In genomic region chr5:132830436-132831094, GRCh38 we compare ENCODE assay signal across 1 cellular context.
A peak's percentile ranks its signal among the peaks of the same experiment; 100 is the strongest.
TF ChIP-seq lines count a peak whose summit lies in the region.

A gene with protein sequence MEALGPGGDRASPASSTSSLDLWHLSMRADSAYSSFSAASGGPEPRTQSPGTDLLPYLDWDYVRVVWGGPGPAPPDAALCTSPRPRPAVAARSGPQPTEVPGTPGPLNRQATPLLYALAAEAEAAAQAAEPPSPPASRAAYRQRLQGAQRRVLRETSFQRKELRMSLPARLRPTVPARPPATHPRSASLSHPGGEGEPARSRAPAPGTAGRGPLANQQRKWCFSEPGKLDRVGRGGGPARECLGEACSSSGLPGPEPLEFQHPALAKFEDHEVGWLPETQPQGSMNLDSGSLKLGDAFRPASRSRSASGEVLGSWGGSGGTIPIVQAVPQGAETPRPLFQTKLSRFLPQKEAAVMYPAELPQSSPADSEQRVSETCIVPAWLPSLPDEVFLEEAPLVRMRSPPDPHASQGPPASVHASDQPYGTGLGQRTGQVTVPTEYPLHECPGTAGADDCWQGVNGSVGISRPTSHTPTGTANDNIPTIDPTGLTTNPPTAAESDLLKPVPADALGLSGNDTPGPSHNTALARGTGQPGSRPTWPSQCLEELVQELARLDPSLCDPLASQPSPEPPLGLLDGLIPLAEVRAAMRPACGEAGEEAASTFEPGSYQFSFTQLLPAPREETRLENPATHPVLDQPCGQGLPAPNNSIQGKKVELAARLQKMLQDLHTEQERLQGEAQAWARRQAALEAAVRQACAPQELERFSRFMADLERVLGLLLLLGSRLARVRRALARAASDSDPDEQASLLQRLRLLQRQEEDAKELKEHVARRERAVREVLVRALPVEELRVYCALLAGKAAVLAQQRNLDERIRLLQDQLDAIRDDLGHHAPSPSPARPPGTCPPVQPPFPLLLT (minus strand): TSS chr5:132830647. CDS start chr5:132826140, 4,507 bp downstream.

TF ChIP-seq in HCT116, 20 proteins besides CTCF, POLR2A, EP300 and RAD21 (continued from another document):
- TF ChIP-seq, protein P1, sequence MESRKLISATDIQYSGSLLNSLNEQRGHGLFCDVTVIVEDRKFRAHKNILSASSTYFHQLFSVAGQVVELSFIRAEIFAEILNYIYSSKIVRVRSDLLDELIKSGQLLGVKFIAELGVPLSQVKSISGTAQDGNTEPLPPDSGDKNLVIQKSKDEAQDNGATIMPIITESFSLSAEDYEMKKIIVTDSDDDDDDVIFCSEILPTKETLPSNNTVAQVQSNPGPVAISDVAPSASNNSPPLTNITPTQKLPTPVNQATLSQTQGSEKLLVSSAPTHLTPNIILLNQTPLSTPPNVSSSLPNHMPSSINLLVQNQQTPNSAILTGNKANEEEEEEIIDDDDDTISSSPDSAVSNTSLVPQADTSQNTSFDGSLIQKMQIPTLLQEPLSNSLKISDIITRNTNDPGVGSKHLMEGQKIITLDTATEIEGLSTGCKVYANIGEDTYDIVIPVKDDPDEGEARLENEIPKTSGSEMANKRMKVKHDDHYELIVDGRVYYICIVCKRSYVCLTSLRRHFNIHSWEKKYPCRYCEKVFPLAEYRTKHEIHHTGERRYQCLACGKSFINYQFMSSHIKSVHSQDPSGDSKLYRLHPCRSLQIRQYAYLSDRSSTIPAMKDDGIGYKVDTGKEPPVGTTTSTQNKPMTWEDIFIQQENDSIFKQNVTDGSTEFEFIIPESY (IDR thresholded peaks at IDR 0.05; ENCODE audit: extremely low read depth, insufficient replicate concordance, low read length): peak; percentile 9
- TF ChIP-seq SIN3A (IDR thresholded peaks at IDR 0.05; ENCODE audit: low read depth) (0 out of 2 replicates have a peak, but pooled peaks have one; percentile 44), FOSL1 (IDR thresholded peaks at IDR 0.05; ENCODE audit: low read depth) (no peak), YY1 (IDR thresholded peaks at IDR 0.05; ENCODE audit: extremely low read depth, insufficient replicate concordance, low read depth, low read length) (peak; percentile 32), EZH2 (IDR thresholded peaks at IDR 0.05) (no peak), MAX (IDR thresholded peaks at IDR 0.05) (no peak), JUND (IDR thresholded peaks at IDR 0.05) (no peak)
